In genomic region chr11:122215244-122215992, GRCh38 we compare ENCODE assay signal across 8 cellular contexts.
DNase-seq lines count a peak whose midpoint lies in the region; ATAC-seq and TF ChIP-seq lines count a peak whose summit lies in the region.

No MANE protein-coding gene starts in this region.

- intact Hi-C loops in activated CD4-positive, alpha-beta memory T cell treated with anti-CD3 and anti-CD28 coated beads for 36 hours (cut with micrococcal nuclease): loop anchor here (1.0 to 10.0 kb wide), 2 partner anchors 290 to 369 kb away; no protein-coding TSS in a partner anchor

- H3K36me3 Mint-ChIP-seq in activated CD4-positive, alpha-beta memory T cell treated with anti-CD3 and anti-CD28 coated beads for 36 hours: no peaks in the 10 kb centered on the region
- H3K36me3 Mint-ChIP-seq in neural crest cell (ENCODE audit: low read depth): no peaks in the 10 kb centered on the region

- CTCF ChIA-PET in activated CD4-positive, alpha-beta memory T cell treated with anti-CD3 and anti-CD28 coated beads for 36 hours (lab: Charles Lee): interaction anchor here (0.9 to 3.5 kb wide), 10 partner anchors 9 to 638 kb away, joined by 3 to 29 read pairs (median 4); no protein-coding TSS in a partner anchor

- no peaks in the 10 kb centered on the region for H3K9me3 Mint-ChIP-seq in activated CD4-positive, alpha-beta memory T cell treated with anti-CD3 and anti-CD28 coated beads for 36 hours
- no peaks in the 10 kb centered on the region for H3K9me3 Mint-ChIP-seq in neural crest cell

- H3K27ac Mint-ChIP-seq in activated CD4-positive, alpha-beta memory T cell treated with anti-CD3 and anti-CD28 coated beads for 36 hours: no peak overlapping the region
- H3K27ac Mint-ChIP-seq in neural crest cell (ENCODE audit: unreplicated experiment): peak overlapping the region; percentile 39

- H3K27me3 ChIP-seq in H7 (ENCODE audit: control insufficient read depth, insufficient read depth, low read length): no peaks in the 10 kb centered on the region

- no peak overlapping the region for H3K4me3 ChIP-seq in H7 (ENCODE audit: insufficient read depth, low read depth, low read length)
- no peak overlapping the region for H3K4me3 ChIP-seq in fibroblast of villous mesenchyme (ENCODE audit: low read depth, low read length)

- TF ChIP-seq CTCF in fibroblast of villous mesenchyme (IDR thresholded peaks at IDR 0.05; ENCODE audit: insufficient read depth, low read depth, low read length) (peak; percentile 96), neural crest cell (conservative IDR thresholded peaks at IDR 0.05) (peak; percentile 88)

- POLR2A ChIA-PET in activated CD4-positive, alpha-beta memory T cell treated with anti-CD3 and anti-CD28 coated beads for 36 hours (lab: Charles Lee): interaction anchor here (0.6 kb wide), 1 partner anchor 424 kb away, joined by 3 read pairs; no protein-coding TSS in a partner anchor

- no peak overlapping the region for H3K4me3 Mint-ChIP-seq in activated CD4-positive, alpha-beta memory T cell treated with anti-CD3 and anti-CD28 coated beads for 36 hours
- H3K4me3 Mint-ChIP-seq in neural crest cell: no peak overlapping the region

- DNase-seq in NCI-H524 (lab: John Stamatoyannopoulos, UW) (peak; percentile 32 to 68), NCI-H524 treated with DMSO at 0.1 percent for 48 hours (lab: John Stamatoyannopoulos, UW) (no peak), H7 (peak; percentile 87), MV-4-11 (lab: John Stamatoyannopoulos, UW) (peak; percentile 24), fibroblast of villous mesenchyme (ENCODE audit: low read depth) (peak; percentile 97), neural crest cell (ENCODE audit: low read depth, low spot score) (peak; percentile 66)
- peak; percentile 46 for DNase-seq in activated CD4-positive, alpha-beta memory T cell treated with anti-CD3 and anti-CD28 coated beads for 36 hours

- H3K4me1 Mint-ChIP-seq in activated CD4-positive, alpha-beta memory T cell treated with anti-CD3 and anti-CD28 coated beads for 36 hours (ENCODE audit: low read depth): no peaks in the 10 kb centered on the region
- H3K4me1 Mint-ChIP-seq in neural crest cell: peaks cover 6% of the 10 kb centered on the region

- no peak for ATAC-seq in GM18858 (IDR thresholded peaks at IDR 0.05; ENCODE audit: unreplicated experiment)

- H3K36me3 ChIP-seq in H7 (replicated peaks; ENCODE audit: control insufficient read depth, insufficient read depth, low read length): no peaks in the 10 kb centered on the region

- peaks cover 3% of the 10 kb centered on the region for H3K27me3 Mint-ChIP-seq in activated CD4-positive, alpha-beta memory T cell treated with anti-CD3 and anti-CD28 coated beads for 36 hours
- H3K27me3 Mint-ChIP-seq in neural crest cell (ENCODE audit: low read depth): no peaks in the 10 kb centered on the region
